Comparison of ENCODE assay signal across 1 cellular context in the genomic region with DNA sequence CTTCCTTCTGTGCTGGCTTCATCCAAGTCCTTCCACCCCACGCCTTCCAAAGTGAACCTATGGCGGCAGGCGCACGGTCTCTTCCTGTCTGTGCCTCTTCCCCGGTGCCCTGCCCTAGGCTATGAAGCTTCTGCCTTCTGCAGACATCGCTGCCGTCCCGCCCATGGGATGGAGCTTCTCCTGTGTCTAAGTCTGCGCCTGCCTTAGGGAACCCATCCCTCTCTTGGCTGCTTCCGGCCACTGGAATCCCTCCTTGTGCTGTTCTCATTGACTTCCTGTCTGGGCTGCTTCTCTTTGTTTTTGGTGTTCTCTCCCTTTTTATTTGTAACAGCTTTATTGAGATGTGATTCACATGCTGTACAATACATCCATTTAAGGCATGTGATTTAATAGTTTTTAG.
TF ChIP-seq lines count a peak whose summit lies in the region.

No MANE protein-coding gene starts in this region.

TF ChIP-seq in H1, 55 proteins besides CTCF, POLR2A, EP300 and RAD21 (continued from another document):
- no peak for TF ChIP-seq EGR1 (IDR thresholded peaks at IDR 0.05; ENCODE audit: borderline replicate concordance, low read depth, low read length)
- no peak for TF ChIP-seq ASH2L (IDR thresholded peaks at IDR 0.05; ENCODE audit: low read length)
- TF ChIP-seq JUND (IDR thresholded peaks at IDR 0.05; ENCODE audit: low read length) = no peak
- TF ChIP-seq RXRA (IDR thresholded peaks at IDR 0.05; ENCODE audit: insufficient read depth, low read depth, low read length) = no peak
- TF ChIP-seq SP4 (IDR thresholded peaks at IDR 0.05; ENCODE audit: low read length) = no peak
- TF ChIP-seq KDM5A (IDR thresholded peaks at IDR 0.05; ENCODE audit: low read length) = no peak
- TF ChIP-seq CTBP2 (IDR thresholded peaks at IDR 0.05; ENCODE audit: borderline replicate concordance, insufficient read depth, insufficient read length, low read length) = no peak
- TF ChIP-seq, protein P1, sequence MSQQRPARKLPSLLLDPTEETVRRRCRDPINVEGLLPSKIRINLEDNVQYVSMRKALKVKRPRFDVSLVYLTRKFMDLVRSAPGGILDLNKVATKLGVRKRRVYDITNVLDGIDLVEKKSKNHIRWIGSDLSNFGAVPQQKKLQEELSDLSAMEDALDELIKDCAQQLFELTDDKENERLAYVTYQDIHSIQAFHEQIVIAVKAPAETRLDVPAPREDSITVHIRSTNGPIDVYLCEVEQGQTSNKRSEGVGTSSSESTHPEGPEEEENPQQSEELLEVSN (IDR thresholded peaks at IDR 0.05) = no peak
- no peak for TF ChIP-seq PHF8 (conservative IDR thresholded peaks at IDR 0.05; ENCODE audit: low read depth, low read length)
- no peak for TF ChIP-seq CBX8 (IDR thresholded peaks at IDR 0.05; ENCODE audit: borderline replicate concordance, low read depth, low read length)
- TF ChIP-seq YY1 (IDR thresholded peaks at IDR 0.05; ENCODE audit: low read depth, low read length) = no peak
- TF ChIP-seq TCF12 (IDR thresholded peaks at IDR 0.05; ENCODE audit: low read depth, low read length) = no peak
